In the genomic region with DNA sequence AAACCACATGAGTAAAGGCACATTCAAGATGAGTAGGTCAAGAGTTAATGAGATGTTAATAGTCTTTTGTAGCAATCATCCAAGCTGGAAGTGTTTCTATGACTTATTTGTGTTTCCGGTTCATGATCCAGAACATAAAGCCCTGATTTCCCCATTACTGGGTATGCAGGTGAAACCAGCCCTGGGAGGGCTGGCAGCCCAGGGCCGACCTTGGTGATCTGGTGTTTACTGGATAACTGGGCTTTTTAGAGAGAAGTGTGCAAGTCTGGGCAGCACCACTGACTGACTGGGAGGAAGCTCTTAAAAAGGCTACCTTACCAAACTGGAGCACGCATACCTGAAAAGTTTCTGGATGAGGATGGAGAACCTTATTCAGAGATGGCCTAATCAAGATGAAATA, we compare ENCODE assay signal across 32 cellular contexts.
"Had no signal": no experiment of that assay in that cellular context is flagged by ENCODE, and none has a peak within 500 bp of the region (broad histone marks: within the 10 kb centered on the region; RNA-seq: fewer than 3 reads in every experiment).

No MANE protein-coding gene starts in this region.

- ATAC-seq: activated naive CD4-positive, alpha-beta T cell treated with anti-CD3 and anti-CD28 coated beads, Interleukin-2, amount 50 U/mL, for 72 hours; activated T-cell treated with anti-CD3 and anti-CD28 coated beads, Interleukin-2, amount 50 U/mL, for 72 hours; gastroesophageal sphincter; heart right ventricle; WTC11 had no signal

- DNase-seq: activated CD4-positive, alpha-beta memory T cell treated with anti-CD3 and anti-CD28 coated beads, Interleukin-2, amount 10 ng/mL, durations not matched to agents 7 days and 5 days; activated CD4-positive, alpha-beta T cell treated with anti-CD3 and anti-CD28 coated beads for 1 hour; activated CD4-positive, alpha-beta T cell treated with anti-CD3 and anti-CD28 coated beads for 4 hours; activated CD4-positive, alpha-beta T cell treated with anti-CD3 and anti-CD28 coated beads, Interleukin-2, amount 10 ng/mL, durations not matched to agents 7 days and 5 days; activated CD4-positive, alpha-beta T cell treated with anti-CD3 and anti-CD28 coated beads, Interleukin-2, amount 50 U/mL, for 4 hours; activated CD8-positive, alpha-beta memory T cell treated with anti-CD3 and anti-CD28 coated beads, Interleukin-2, amount 50 U/mL, for 48 hours; activated gamma-delta T cell; activated naive CD4-positive, alpha-beta T cell; activated naive CD4-positive, alpha-beta T cell treated with anti-CD3 and anti-CD28 coated beads, Interleukin-2, amount 10 ng/mL, durations not matched to agents 7 days and 5 days; activated naive CD8-positive, alpha-beta T cell treated with anti-CD3 and anti-CD28 coated beads, Interleukin-2, amount 10 ng/mL, durations not matched to agents 7 days and 5 days; activated T-cell treated with anti-CD3 and anti-CD28 coated beads for 4 hours; activated T-cell treated with anti-CD3 and anti-CD28 coated beads, Interleukin-2, amount 50 U/mL, for 24 hours; activated T-cell treated with anti-CD3 and anti-CD28 coated beads, Interleukin-2, amount 50 U/mL, for 72 hours; central memory CD4-positive, alpha-beta T cell; cerebellar nuclear complex; colonic mucosa; effector CD8-positive, alpha-beta T cell; esophagus squamous epithelium; foreskin melanocyte; heart right ventricle; T1000 had no signal

- H3K27ac ChIP-seq: ascending aorta, breast epithelium, cardiac muscle cell, colonic mucosa, epithelial cell of prostate, esophagus squamous epithelium, gastroesophageal sphincter, heart right ventricle, hepatocyte, VCaP had no signal

- H2AFZ ChIP-seq: hepatocyte had no signal

- H3K4me1 ChIP-seq: ascending aorta, breast epithelium, colonic mucosa, esophagus squamous epithelium, gastroesophageal sphincter, heart right ventricle had no signal

- H3K9me3 ChIP-seq: ascending aorta, breast epithelium, colonic mucosa, esophagus squamous epithelium, gastroesophageal sphincter had no signal

- H3K79me2 ChIP-seq: hepatocyte had no signal

- H3K27me3 ChIP-seq: ascending aorta, breast epithelium, cardiac muscle cell, colonic mucosa, esophagus squamous epithelium, gastroesophageal sphincter, heart right ventricle, hepatocyte had no signal

- H3K4me3 ChIP-seq: ascending aorta, breast epithelium, cardiac muscle cell, colonic mucosa, esophagus squamous epithelium, gastroesophageal sphincter, heart right ventricle, hepatocyte had no signal

- H3K36me3 ChIP-seq: ascending aorta, breast epithelium, cardiac muscle cell, colonic mucosa, esophagus squamous epithelium, gastroesophageal sphincter, heart right ventricle had no signal

- H3K4me2 ChIP-seq: hepatocyte had no signal

- FAIRE-seq: endometrium, endothelial cell of umbilical vein had no signal
